ENCODE assay signal across 8 cellular contexts in genomic region chr5:102296229-102296817, GRCh38. TPM values are rescaled to one million over a fixed set of nuclear protein-coding genes. Genes with fewer than 3 reads are reported as not detected.
DNase-seq lines count a peak whose midpoint lies in the region; ATAC-seq, FAIRE-seq and TF ChIP-seq lines count a peak whose summit lies in the region.

Gene SLCO4C1, minus strand, starts transcription at chr5:102296284. Its CDS starts 22 bp downstream, at chr5:102296262.

- CTCF ChIA-PET in A549 (lab: Yijun Ruan, JAX): interaction anchor here (0.6 to 1.7 kb wide), 7 partner anchors 17 to 277 kb away, joined by 3 to 4 read pairs (median 3); no protein-coding TSS in a partner anchor

- TF ChIP-seq CTCF in A549 (IDR thresholded peaks at IDR 0.05): peak; percentile 73

- no peak for FAIRE-seq in A549 (lab: Jason Lieb, UNC)

- no peak for TF ChIP-seq EP300 in A549 (IDR thresholded peaks at IDR 0.05)

- TF ChIP-seq POLR2A in A549 (IDR thresholded peaks at IDR 0.05; ENCODE audit: low read length): no peak

- no peaks in the 10 kb centered on the region for H3K4me1 ChIP-seq in A549
- no peaks in the 10 kb centered on the region for H3K4me1 ChIP-seq in endocrine pancreas (ENCODE audit: control insufficient read depth, insufficient read depth, low read length)

- no peaks in the 10 kb centered on the region for H3K36me3 ChIP-seq in endocrine pancreas (ENCODE audit: control insufficient read depth, insufficient read depth, low read length)

- peak within 1 kb of the TSS; percentile 42 for H3K9ac ChIP-seq in endocrine pancreas (ENCODE audit: control insufficient read depth, insufficient read depth, low read length)

- H3K4me2 ChIP-seq in A549: peak within 1 kb of the TSS; percentile 95

- peak; percentile 61 to 78 for DNase-seq in A549 (ENCODE audit: low read depth in 1 of 2, low spot score in 1 of 2)
- peak; percentile 17 to 74 for DNase-seq in NCI-H446 (lab: John Stamatoyannopoulos, UW)
- peak; percentile 87 for DNase-seq in activated CD8-positive, alpha-beta memory T cell treated with anti-CD3 and anti-CD28 coated beads for 24 hours
- DNase-seq in midbrain (lab: John Stamatoyannopoulos, UW): peak; percentile 33
- peak; percentile 64 for DNase-seq in stimulated activated CD8-positive, alpha-beta memory T cell treated with anti-CD3 and anti-CD28 coated beads, Interleukin-12 subunit alpha, Interleukin-12 subunit beta, amount 100 ng/mL, for 4 hours (ENCODE audit: low read depth)

- ATAC-seq in A549 (peak; percentile 99 to 100), GM18907 (IDR thresholded peaks at IDR 0.05; ENCODE audit: unreplicated experiment) (peak; percentile 99), HG03135 (IDR thresholded peaks at IDR 0.05; ENCODE audit: unreplicated experiment) (peak; percentile 97)

- H3K4me3 ChIP-seq in A549 (peak within 1 kb of the TSS; percentile 51), endocrine pancreas (ENCODE audit: control insufficient read depth, insufficient read depth, low read length) (peak within 1 kb of the TSS; percentile 70)

- POLR2A ChIA-PET in A549 (lab: Yijun Ruan, JAX): no interaction called here

- H3K27me3 ChIP-seq in endocrine pancreas (ENCODE audit: control insufficient read depth, insufficient read depth, low read length): no peaks in the 10 kb centered on the region

- H3K27ac ChIP-seq in A549: peak within 1 kb of the TSS; percentile 38 to 78; a peak in 4 of 6 replicates

- H3K9me3 ChIP-seq in A549 (no peaks in the 10 kb centered on the region), endocrine pancreas (ENCODE audit: control insufficient read depth, low read length) (no peaks in the 10 kb centered on the region)

- peak; percentile 20 to 24; a peak in 2 of 5 replicates for TF ChIP-seq RAD21 in A549 (conservative IDR thresholded peaks at IDR 0.05 in 1 of 2, IDR thresholded peaks at IDR 0.05 in 1 of 2)

- 6% methylated on average over 31 of the region's 38 CpGs for WGBS in A549 (ENCODE audit: missing lambda C conversion rate)

TF ChIP-seq in A549, 52 proteins besides CTCF, POLR2A, EP300 and RAD21:
- TF ChIP-seq PBX3 (IDR thresholded peaks at IDR 0.05) (no peak), RFX5 (IDR thresholded peaks at IDR 0.05) (no peak), FOSB (CRISPR knock-in tag; IDR thresholded peaks at IDR 0.05) (no peak), EHF (CRISPR knock-in tag; IDR thresholded peaks at IDR 0.05) (no peak), EHMT2 (IDR thresholded peaks at IDR 0.05; ENCODE audit: low read depth) (no peak), SMC3 (IDR thresholded peaks at IDR 0.05) (peak; percentile 24; the same call in 1 of the 3 replicates), HOXA7 (CRISPR knock-in tag; IDR thresholded peaks at IDR 0.05) (no peak), GATA3 (IDR thresholded peaks at IDR 0.05; ENCODE audit: borderline replicate concordance) (no peak), BHLHE40 (IDR thresholded peaks at IDR 0.05; ENCODE audit: low read depth, low read length) (no peak), RNF2 (IDR thresholded peaks at IDR 0.05; ENCODE audit: borderline replicate concordance, low read depth) (no peak; the same call in 1 of the 2 replicates), SREBF2 (IDR thresholded peaks at IDR 0.05) (no peak), MAX (IDR thresholded peaks at IDR 0.05) (peak; percentile 69), RCOR1 (IDR thresholded peaks at IDR 0.05; ENCODE audit: low read depth, low read length) (no peak), RARB (CRISPR knock-in tag; IDR thresholded peaks at IDR 0.05) (no peak), KDM1A (IDR thresholded peaks at IDR 0.05; ENCODE audit: low read depth) (no peak), ZC3H11A (IDR thresholded peaks at IDR 0.05) (no peak), HMGXB4 (CRISPR knock-in tag; IDR thresholded peaks at IDR 0.05; ENCODE audit: borderline replicate concordance) (no peak), HEYL (CRISPR knock-in tag; IDR thresholded peaks at IDR 0.05) (no peak), KDM5A (IDR thresholded peaks at IDR 0.05) (no peak), JUN (IDR thresholded peaks at IDR 0.05) (no peak), CEBPB (IDR thresholded peaks at IDR 0.05) (no peak), ZSCAN20 (CRISPR knock-in tag; IDR thresholded peaks at IDR 0.05) (no peak), E2F6 (IDR thresholded peaks at IDR 0.05; ENCODE audit: borderline replicate concordance, low read depth) (peak; percentile 70), HES2 (IDR thresholded peaks at IDR 0.05) (no peak), HOXB5 (CRISPR knock-in tag; IDR thresholded peaks at IDR 0.05) (no peak)

RNA-seq across cellular contexts. Expression of gene SLCO4C1, which starts in this region (rescaled TPM):
- polyA plus RNA-seq in A549 (2011; rRNA removed): 0.09 and 0.10 TPM in 2 replicates
- polyA plus RNA-seq in A549 (2012; cell fraction: cytosol; rRNA removed): not detected in 2 replicates
- polyA plus RNA-seq in A549 (2012; cell fraction: nucleus; rRNA removed): not detected in 2 replicates
- 0.04 to 0.06 TPM in 2 of 3 replicates, not detected in the other for polyA plus RNA-seq in A549 (2017; fragmentation: RNase III; extraction: RNeasy Plus Mini Kit Qiagen cat#74134 plus additional on column Dnase treatment)
- polyA minus RNA-seq in A549 (2011; rRNA and poly(A)+ RNA removed): 0.05 TPM in 1 of 2 replicates, not detected in the other

Comparison
In these comparisons a context has a peak if more than half of its experiments do, and no peak if none do; other contexts are left out.
1. Peak in every context shown above with its lines: DNase-seq, ATAC-seq, H3K4me3 ChIP-seq and H3K27ac ChIP-seq.
2. Peak in DNase-seq, ATAC-seq, H3K4me3 ChIP-seq, H3K27ac ChIP-seq and H3K4me2 ChIP-seq in A549; RNA of the gene not detected or under 1 TPM.
3. DNase-seq: peak in every context shown above with its lines; median percentile 87 in activated CD8-positive, alpha-beta memory T cell treated with anti-CD3 and anti-CD28 coated beads for 24 hours; 70 in A549; 64 in stimulated activated CD8-positive, alpha-beta memory T cell treated with anti-CD3 and anti-CD28 coated beads, Interleukin-12 subunit alpha, Interleukin-12 subunit beta, amount 100 ng/mL, for 4 hours; 46 in NCI-H446; 33 in midbrain.